In the genomic region with DNA sequence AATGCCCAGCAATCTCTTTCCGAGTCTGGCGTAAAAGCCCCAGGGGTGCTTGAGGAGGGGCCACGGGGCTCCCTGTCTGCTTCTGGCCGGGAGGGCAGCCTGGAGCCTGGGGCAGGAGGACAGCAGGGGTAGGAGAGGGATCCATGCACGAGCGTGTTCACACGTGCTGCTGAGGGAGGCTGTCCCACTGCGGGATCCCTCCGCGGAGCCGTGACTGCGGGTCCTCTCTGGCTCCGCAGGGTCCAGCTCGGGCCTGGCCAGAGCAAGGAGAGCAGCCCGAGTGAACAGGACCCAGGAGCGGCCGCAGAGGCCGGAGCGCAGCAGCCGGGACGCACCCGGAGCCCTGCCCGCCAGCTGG, we compare ENCODE assay signal across 13 cellular contexts.
DNase-seq lines count a peak whose midpoint lies in the region; ATAC-seq and TF ChIP-seq lines count a peak whose summit lies in the region.
"Had no signal": no experiment of that assay in that cellular context is flagged by ENCODE, and none has a peak within 500 bp of the region (broad histone marks: within the 10 kb centered on the region; RNA-seq: fewer than 3 reads in every experiment).

No MANE protein-coding gene starts in this region.

- WGBS in suprapubic skin, result 60% methylated on average over 16 of the region's 23 CpGs

- no peak for TF ChIP-seq CTCF in Panc1 (IDR thresholded peaks at IDR 0.05)
- TF ChIP-seq CTCF in lower lobe of right lung (IDR thresholded peaks at IDR 0.05), result no peak
- no peak for TF ChIP-seq CTCF in suprapubic skin (IDR thresholded peaks at IDR 0.05)

- TF ChIP-seq POLR2A in suprapubic skin (IDR thresholded peaks at IDR 0.05), result no peak

- CTCF ChIA-PET in Panc1 (lab: Charles Lee), result no interaction called here

- no peaks in the 10 kb centered on the region for H3K4me1 ChIP-seq in Panc1 (ENCODE audit: control insufficient read depth, insufficient read depth, low read length)
- no peaks in the 10 kb centered on the region for H3K4me1 ChIP-seq in lower lobe of right lung
- peaks cover 6% of the 10 kb centered on the region for H3K4me1 ChIP-seq in suprapubic skin

- intact Hi-C loops in Panc1 (cut with micrococcal nuclease; ENCODE audit: unreplicated experiment), result no loop called here
- intact Hi-C loops in lower lobe of right lung (cut with DNase I), result no loop called here

- DNase-seq in NCI-H1417 (lab: John Stamatoyannopoulos, UW) (peak in 2 of 3 experiments; percentile 67 to 69), NCI-H1417 treated with DMSO at 0.1 percent for 48 hours (lab: John Stamatoyannopoulos, UW) (no peak), Panc1 (ENCODE audit: low read depth, low spot score) (no peak), lower lobe of right lung (peak; percentile 28), suprapubic skin (ENCODE audit: low spot score in 2 of 2) (no peak), iPS-NIHi7 (ENCODE audit: extremely low spot score) (no peak)
- DNase-seq: CD4-positive, CD25-positive, alpha-beta regulatory T cell; DMS53; GOT3; HCEC 1CT had no signal

- POLR2A ChIA-PET in Panc1 (lab: Charles Lee), result no interaction called here

- H3K4me3 ChIP-seq in Panc1 (ENCODE audit: low read depth in 2 of 2, low read length in 2 of 2) (no peak overlapping the region), lower lobe of right lung (no peak overlapping the region), suprapubic skin (peak overlapping the region; percentile 15)

- no peaks in the 10 kb centered on the region for H3K27me3 ChIP-seq in Panc1 (ENCODE audit: control insufficient read depth, insufficient read depth, low read length)
- no peaks in the 10 kb centered on the region for H3K27me3 ChIP-seq in lower lobe of right lung (ENCODE audit: low read depth)
- peaks cover 4% of the 10 kb centered on the region for H3K27me3 ChIP-seq in suprapubic skin

- H3K36me3 ChIP-seq in Panc1 (ENCODE audit: control insufficient read depth, insufficient read depth, low read length) (no peaks in the 10 kb centered on the region), lower lobe of right lung (no peaks in the 10 kb centered on the region), suprapubic skin (no peaks in the 10 kb centered on the region)

- H3K27ac ChIP-seq in Panc1 (ENCODE audit: low read length), result no peak overlapping the region
- no peak overlapping the region for H3K27ac ChIP-seq in lower lobe of right lung
- no peak overlapping the region for H3K27ac ChIP-seq in suprapubic skin
- H3K27ac ChIP-seq: 22Rv1 had no signal

- BruUV-seq in Panc1 (replicated peaks; lab: Mats Ljungman, UMichigan), result no TSS peak

- in situ Hi-C loops in Panc1 (cut with HindIII; ENCODE audit: low pct_unique_long_range_greater_than_20kb, low sequenced_read_pairs), result no loop called here

- H3K9me3 ChIP-seq in Panc1 (ENCODE audit: control insufficient read depth, insufficient read depth, low read depth, low read length), result no peaks in the 10 kb centered on the region
- H3K9me3 ChIP-seq in lower lobe of right lung, result no peaks in the 10 kb centered on the region
- no peaks in the 10 kb centered on the region for H3K9me3 ChIP-seq in suprapubic skin

- no peak for TF ChIP-seq EP300 in suprapubic skin (IDR thresholded peaks at IDR 0.05)

- ATAC-seq in Panc1 (0 out of 2 replicates have a peak, but pooled peaks have one; percentile 19), lower lobe of right lung (no peak), HG02642 (IDR thresholded peaks at IDR 0.05; ENCODE audit: poor library complexity, unreplicated experiment) (no peak), GM18517 (IDR thresholded peaks at IDR 0.05; ENCODE audit: unreplicated experiment) (no peak)

Comparison
In these comparisons a context has a peak if more than half of its experiments do, and no peak if none do; other contexts are left out.
1. DNase-seq: peak in NCI-H1417 (2 of 3) and lower lobe of right lung (single experiment); none in NCI-H1417 treated with DMSO at 0.1 percent for 48 hours (single experiment), Panc1 (single experiment), suprapubic skin (0 of 2) and iPS-NIHi7 (single experiment).